In the genomic region with DNA sequence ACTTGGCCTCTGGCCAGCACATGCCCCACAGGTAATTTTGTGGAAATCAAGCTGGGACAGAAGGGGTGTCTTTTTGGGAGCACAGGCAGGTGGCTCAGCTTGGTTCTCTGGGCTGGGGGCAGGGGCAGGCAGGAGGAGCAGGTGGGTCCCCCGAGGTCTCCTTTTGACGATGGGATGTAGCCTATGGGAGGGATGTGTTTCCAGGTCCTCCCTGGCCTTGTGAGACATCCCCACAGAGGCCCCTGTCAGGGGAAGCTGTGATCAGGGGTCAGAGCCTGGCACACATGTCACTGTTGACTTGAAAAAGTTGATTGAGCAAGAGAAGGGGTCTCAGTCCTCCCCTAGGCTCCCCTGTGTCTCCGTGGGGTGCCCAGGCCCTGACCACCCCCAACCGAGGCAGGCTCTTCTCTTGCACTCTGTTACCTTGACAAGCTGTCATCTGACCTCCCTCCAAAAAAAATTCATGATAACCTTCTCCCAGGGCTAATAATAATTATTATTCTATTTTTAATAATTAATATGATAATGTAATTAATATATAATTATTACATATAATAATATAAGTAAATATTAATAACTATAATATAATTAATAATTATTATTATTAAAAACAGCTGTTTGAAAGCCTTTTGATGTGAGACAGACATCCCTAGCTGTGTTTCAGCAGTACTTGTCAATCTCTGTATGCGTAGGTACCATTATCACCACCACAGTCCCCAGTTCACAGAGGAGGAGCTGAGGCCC, we compare ENCODE assay signal across 15 cellular contexts.
DNase-seq lines count a peak whose midpoint lies in the region; ATAC-seq and TF ChIP-seq lines count a peak whose summit lies in the region.
"Had no signal": no experiment of that assay in that cellular context is flagged by ENCODE, and none has a peak within 500 bp of the region (broad histone marks: within the 10 kb centered on the region; RNA-seq: fewer than 3 reads in every experiment).

No MANE protein-coding gene starts in this region.

- peak overlapping the region; percentile 67 for H3K4me3 Mint-ChIP-seq in activated CD4-positive, alpha-beta memory T cell treated with anti-CD3 and anti-CD28 coated beads, Interleukin-2, amount 10 ng/mL, durations not matched to agents 7 days and 5 days
- no peak overlapping the region for H3K4me3 Mint-ChIP-seq in activated CD4-positive, alpha-beta memory T cell treated with anti-CD3 and anti-CD28 coated beads for 36 hours
- H3K4me3 Mint-ChIP-seq in CD4-positive, alpha-beta T cell: no peak overlapping the region

- intact Hi-C loops in activated CD4-positive, alpha-beta memory T cell treated with anti-CD3 and anti-CD28 coated beads for 36 hours (cut with micrococcal nuclease): no loop called here
- intact Hi-C loops in CD4-positive, alpha-beta T cell (cut with DNase I, micrococcal nuclease): no loop called here

- no peaks in the 10 kb centered on the region for H3K9me3 ChIP-seq in CD4-positive, alpha-beta T cell (ENCODE audit: control insufficient read depth, low read length)
- no peaks in the 10 kb centered on the region for H3K9me3 ChIP-seq in effector memory CD4-positive, alpha-beta T cell (ENCODE audit: control insufficient read depth, low read length)

- no peaks in the 10 kb centered on the region for H3K27me3 ChIP-seq in CD4-positive, alpha-beta T cell (ENCODE audit: control insufficient read depth, insufficient read depth, low read length)
- H3K27me3 ChIP-seq in effector memory CD4-positive, alpha-beta T cell (replicated peaks; ENCODE audit: control insufficient read depth, insufficient read depth, low read length, poor library complexity, severe bottlenecking): no peaks in the 10 kb centered on the region

- H3K36me3 Mint-ChIP-seq in activated CD4-positive, alpha-beta memory T cell treated with anti-CD3 and anti-CD28 coated beads, Interleukin-2, amount 10 ng/mL, durations not matched to agents 7 days and 5 days (ENCODE audit: low read depth): no peaks in the 10 kb centered on the region
- H3K36me3 Mint-ChIP-seq in activated CD4-positive, alpha-beta memory T cell treated with anti-CD3 and anti-CD28 coated beads for 36 hours: no peaks in the 10 kb centered on the region
- H3K36me3 Mint-ChIP-seq in CD4-positive, alpha-beta T cell (ENCODE audit: low read depth): no peaks in the 10 kb centered on the region

- POLR2A ChIA-PET in activated CD4-positive, alpha-beta memory T cell treated with anti-CD3 and anti-CD28 coated beads, Interleukin-2, amount 10 ng/mL, durations not matched to agents 7 days and 5 days (lab: Charles Lee): interaction anchor here (0.8 to 3.0 kb wide), 6 partner anchors 11 to 167 kb away, joined by 3 to 11 read pairs (median 6); partner anchors contain the start of genes MRPL57, SKA3 and ZDHHC20
- POLR2A ChIA-PET in activated CD4-positive, alpha-beta memory T cell treated with anti-CD3 and anti-CD28 coated beads for 36 hours (lab: Charles Lee): no interaction called here
- POLR2A ChIA-PET in CD4-positive, alpha-beta T cell (lab: Charles Lee): interaction anchor here (0.6 to 1.2 kb wide), 2 partner anchors 45 to 132 kb away, joined by 3 to 6 read pairs; no protein-coding TSS in a partner anchor

- no peak for ATAC-seq in CD4-positive, alpha-beta T cell (ENCODE audit: poor library complexity)
- ATAC-seq in GM21423 (IDR thresholded peaks at IDR 0.05; ENCODE audit: unreplicated experiment): no peak
- ATAC-seq: Panc1, Right ventricle myocardium inferior had no signal

- H3K36me3 ChIP-seq in effector memory CD4-positive, alpha-beta T cell (ENCODE audit: control insufficient read depth, insufficient read depth, low read length): no peaks in the 10 kb centered on the region

- H3K4me3 ChIP-seq in Jurkat, Clone E6-1 (ENCODE audit: low read length): peak overlapping the region; percentile 55
- no peak overlapping the region for H3K4me3 ChIP-seq in effector memory CD4-positive, alpha-beta T cell (ENCODE audit: insufficient read depth, low read depth, low read length, poor library complexity, severe bottlenecking)

- H3K27me3 Mint-ChIP-seq in activated CD4-positive, alpha-beta memory T cell treated with anti-CD3 and anti-CD28 coated beads, Interleukin-2, amount 10 ng/mL, durations not matched to agents 7 days and 5 days: no peaks in the 10 kb centered on the region
- H3K27me3 Mint-ChIP-seq in activated CD4-positive, alpha-beta memory T cell treated with anti-CD3 and anti-CD28 coated beads for 36 hours: no peaks in the 10 kb centered on the region
- no peaks in the 10 kb centered on the region for H3K27me3 Mint-ChIP-seq in CD4-positive, alpha-beta T cell

- DNase-seq in activated CD4-positive, alpha-beta memory T cell treated with anti-CD3 and anti-CD28 coated beads, Interleukin-2, amount 10 ng/mL, durations not matched to agents 7 days and 5 days: no peak
- DNase-seq in activated CD4-positive, alpha-beta memory T cell treated with anti-CD3 and anti-CD28 coated beads for 36 hours: no peak
- no peak for DNase-seq in CD4-positive, alpha-beta T cell
- no peak for DNase-seq in Jurkat, Clone E6-1 (ENCODE audit: low read depth, low spot score)
- no peak for DNase-seq in effector memory CD4-positive, alpha-beta T cell
- DNase-seq in KG1 (lab: John Stamatoyannopoulos, UW): no peak
- DNase-seq: ACHN, NCI-H1092 treated with DMSO at 0.1 percent for 48 hours, NCI-H1694, NCI-H2107, NCI-H446 treated with DMSO at 0.1 percent for 48 hours, NCI-H774 had no signal

- H3K27ac Mint-ChIP-seq in activated CD4-positive, alpha-beta memory T cell treated with anti-CD3 and anti-CD28 coated beads, Interleukin-2, amount 10 ng/mL, durations not matched to agents 7 days and 5 days: no peak overlapping the region
- no peak overlapping the region for H3K27ac Mint-ChIP-seq in activated CD4-positive, alpha-beta memory T cell treated with anti-CD3 and anti-CD28 coated beads for 36 hours
- H3K27ac Mint-ChIP-seq in CD4-positive, alpha-beta T cell: peak overlapping the region; percentile 88

- no peaks in the 10 kb centered on the region for H3K9me3 Mint-ChIP-seq in activated CD4-positive, alpha-beta memory T cell treated with anti-CD3 and anti-CD28 coated beads, Interleukin-2, amount 10 ng/mL, durations not matched to agents 7 days and 5 days
- H3K9me3 Mint-ChIP-seq in activated CD4-positive, alpha-beta memory T cell treated with anti-CD3 and anti-CD28 coated beads for 36 hours: no peaks in the 10 kb centered on the region
- no peaks in the 10 kb centered on the region for H3K9me3 Mint-ChIP-seq in CD4-positive, alpha-beta T cell

- no peak for TF ChIP-seq CTCF in CD4-positive, alpha-beta T cell (IDR thresholded peaks at IDR 0.05)

- CTCF ChIA-PET in activated CD4-positive, alpha-beta memory T cell treated with anti-CD3 and anti-CD28 coated beads, Interleukin-2, amount 10 ng/mL, durations not matched to agents 7 days and 5 days (lab: Charles Lee): interaction anchor here (0.7 to 3.0 kb wide), 4 partner anchors 33 to 134 kb away, joined by 3 to 30 read pairs (median 7); no protein-coding TSS in a partner anchor
- CTCF ChIA-PET in activated CD4-positive, alpha-beta memory T cell treated with anti-CD3 and anti-CD28 coated beads for 36 hours (lab: Charles Lee): interaction anchor here (1.0 to 1.7 kb wide), 3 partner anchors 45 to 136 kb away, joined by 3 to 9 read pairs (median 3); no protein-coding TSS in a partner anchor
- CTCF ChIA-PET in CD4-positive, alpha-beta T cell (lab: Charles Lee): no interaction called here

- H3K27ac ChIP-seq in CD4-positive, alpha-beta T cell (ENCODE audit: low read depth, low read length): no peak overlapping the region
- peak overlapping the region; percentile 11 for H3K27ac ChIP-seq in effector memory CD4-positive, alpha-beta T cell (ENCODE audit: insufficient read depth, low read length, poor library complexity, severe bottlenecking)

- peaks cover 31% of the 10 kb centered on the region for H3K4me1 Mint-ChIP-seq in activated CD4-positive, alpha-beta memory T cell treated with anti-CD3 and anti-CD28 coated beads, Interleukin-2, amount 10 ng/mL, durations not matched to agents 7 days and 5 days
- peaks cover 21% of the 10 kb centered on the region for H3K4me1 Mint-ChIP-seq in activated CD4-positive, alpha-beta memory T cell treated with anti-CD3 and anti-CD28 coated beads for 36 hours (ENCODE audit: low read depth)
- peaks cover 27% of the 10 kb centered on the region for H3K4me1 Mint-ChIP-seq in CD4-positive, alpha-beta T cell (ENCODE audit: low read depth)

- H3K4me1 ChIP-seq in effector memory CD4-positive, alpha-beta T cell (ENCODE audit: control insufficient read depth, insufficient read depth, low read length, poor library complexity, severe bottlenecking): peaks cover 14% of the 10 kb centered on the region
